Comparison of ENCODE assay signal across 11 cellular contexts in genomic region chr1:214074477-214074876, GRCh38.
DNase-seq lines count a peak whose midpoint lies in the region; ATAC-seq and TF ChIP-seq lines count a peak whose summit lies in the region.
"Had no signal": no experiment of that assay in that cellular context is flagged by ENCODE, and none has a peak within 500 bp of the region (broad histone marks: within the 10 kb centered on the region; RNA-seq: fewer than 3 reads in every experiment).

No MANE protein-coding gene starts in this region.

- no peak overlapping the region for H3K4me3 ChIP-seq in BE2C (ENCODE audit: low read depth, low read length)

- ATAC-seq in HG03571 (IDR thresholded peaks at IDR 0.05; ENCODE audit: unreplicated experiment) = no peak
- no peak for ATAC-seq in stimulated activated naive CD8-positive, alpha-beta T cell treated with anti-CD3 and anti-CD28 coated beads, Interleukin-15, Interleukin-2, amounts not matched to agents 100 U/mL and 50 U/mL, for 24 hours

- no peak for TF ChIP-seq CTCF in BE2C (IDR thresholded peaks at IDR 0.05; ENCODE audit: low read depth, low read length)

- H3K4me1 ChIP-seq in BE2C = peaks cover 18% of the 10 kb centered on the region

- no peaks in the 10 kb centered on the region for H3K27me3 ChIP-seq in BE2C

- no peaks in the 10 kb centered on the region for H3K36me3 ChIP-seq in BE2C

- DNase-seq in BE2C = peak; percentile 37
- peak; percentile 32 to 67 for DNase-seq in NCI-H446 (lab: John Stamatoyannopoulos, UW)
- DNase-seq in NCI-H82 treated with DMSO at 0.1 percent for 48 hours (lab: John Stamatoyannopoulos, UW; ENCODE audit: unreplicated experiment) = peak; percentile 60
- peak; percentile 63 for DNase-seq in left kidney (ENCODE audit: low read depth, low spot score)
- DNase-seq in NCI-H146 (lab: John Stamatoyannopoulos, UW) = no peak
- DNase-seq in stimulated activated naive CD8-positive, alpha-beta T cell treated with anti-CD3 and anti-CD28 coated beads, Interleukin-15, Interleukin-2, amounts not matched to agents 100 U/mL and 50 U/mL, for 24 hours = no peak
- DNase-seq: ACHN; Caco-2; CD4-positive, alpha-beta T cell; H9 had no signal

- H3K9me3 ChIP-seq in BE2C = no peaks in the 10 kb centered on the region
- H3K9me3 ChIP-seq: Caco-2 had no signal

Comparison
In these comparisons a context has a peak if more than half of its experiments do, and no peak if none do; other contexts are left out.
1. DNase-seq: peak in BE2C (single experiment), NCI-H446 (2 of 2), NCI-H82 treated with DMSO at 0.1 percent for 48 hours (single experiment) and left kidney (single experiment); none in NCI-H146 (single experiment) and stimulated activated naive CD8-positive, alpha-beta T cell treated with anti-CD3 and anti-CD28 coated beads, Interleukin-15, Interleukin-2, amounts not matched to agents 100 U/mL and 50 U/mL, for 24 hours (single experiment).